Comparison of ENCODE assay signal across 23 cellular contexts in the genomic region with DNA sequence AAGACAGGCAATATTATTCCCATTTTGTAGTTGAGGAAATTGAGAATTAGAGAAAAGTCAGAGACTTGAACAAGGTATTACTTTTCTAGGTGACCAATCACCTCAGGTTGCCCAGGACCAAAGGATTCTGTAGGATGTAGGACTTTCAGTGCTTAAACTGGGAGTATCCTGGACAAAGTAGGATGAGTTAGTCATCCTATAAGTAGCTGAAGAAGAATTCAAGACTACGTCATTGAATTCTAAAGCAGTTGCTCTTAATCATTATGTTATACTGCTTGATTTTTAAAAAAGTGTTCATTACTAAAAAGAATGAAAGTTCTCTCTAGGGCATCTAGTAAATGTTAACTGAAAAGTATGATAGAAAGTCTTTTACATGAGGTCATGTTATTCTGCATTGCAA.
"Had no signal": no experiment of that assay in that cellular context is flagged by ENCODE, and none has a peak within 500 bp of the region (broad histone marks: within the 10 kb centered on the region; RNA-seq: fewer than 3 reads in every experiment).

No MANE protein-coding gene starts in this region.

- H3K4me1 ChIP-seq: breast epithelium, esophagus squamous epithelium, lower lobe of right lung, stomach, suprapubic skin, tibial nerve had no signal

- H3K27ac ChIP-seq: breast epithelium, esophagus squamous epithelium, heart right ventricle, lower lobe of right lung, stomach, suprapubic skin, tibial nerve had no signal

- FAIRE-seq: small intestine had no signal

- ATAC-seq: heart right ventricle; left lobe of liver; lower lobe of right lung; sciatic nerve; stimulated activated effector memory CD8-positive, alpha-beta T cell treated with anti-CD3 and anti-CD28 coated beads, Interleukin-12 subunit alpha, Interleukin-12 subunit beta, amount 100 ng/mL, for 72 hours had no signal

- H3K9me3 ChIP-seq: breast epithelium, esophagus squamous epithelium, heart right ventricle, lower lobe of right lung, stomach, suprapubic skin, tibial nerve had no signal

- DNase-seq: activated CD4-positive, alpha-beta T cell treated with anti-CD3 and anti-CD28 coated beads for 1 hour; activated gamma-delta T cell treated with Interleukin-2 at 50 U/mL for 16 hours; activated T-cell treated with anti-CD3 and anti-CD28 coated beads, Interleukin-2, amount 50 U/mL, for 1 hour; aorta; cerebellar nuclear complex; cortex of kidney; endodermal cell; esophagus squamous epithelium; foreskin fibroblast; heart right ventricle; lower lobe of right lung; naive B cell; occipital lobe; posterior cingulate gyrus; small intestine; stimulated activated CD4-positive, alpha-beta T cell treated with anti-CD3 and anti-CD28 coated beads, Interleukin-2, amount 100 ng/mL, for 24 hours; stomach had no signal

- H3K36me3 ChIP-seq: breast epithelium, esophagus squamous epithelium, heart right ventricle, lower lobe of right lung, stomach, suprapubic skin, tibial nerve had no signal

- H3K27me3 ChIP-seq: breast epithelium, esophagus squamous epithelium, heart right ventricle, stomach, suprapubic skin, tibial nerve had no signal

- H3K4me3 ChIP-seq: breast epithelium, esophagus squamous epithelium, heart right ventricle, lower lobe of right lung, stomach, suprapubic skin, tibial nerve had no signal
